Comparison of ENCODE assay signal across 8 cellular contexts in the genomic region with DNA sequence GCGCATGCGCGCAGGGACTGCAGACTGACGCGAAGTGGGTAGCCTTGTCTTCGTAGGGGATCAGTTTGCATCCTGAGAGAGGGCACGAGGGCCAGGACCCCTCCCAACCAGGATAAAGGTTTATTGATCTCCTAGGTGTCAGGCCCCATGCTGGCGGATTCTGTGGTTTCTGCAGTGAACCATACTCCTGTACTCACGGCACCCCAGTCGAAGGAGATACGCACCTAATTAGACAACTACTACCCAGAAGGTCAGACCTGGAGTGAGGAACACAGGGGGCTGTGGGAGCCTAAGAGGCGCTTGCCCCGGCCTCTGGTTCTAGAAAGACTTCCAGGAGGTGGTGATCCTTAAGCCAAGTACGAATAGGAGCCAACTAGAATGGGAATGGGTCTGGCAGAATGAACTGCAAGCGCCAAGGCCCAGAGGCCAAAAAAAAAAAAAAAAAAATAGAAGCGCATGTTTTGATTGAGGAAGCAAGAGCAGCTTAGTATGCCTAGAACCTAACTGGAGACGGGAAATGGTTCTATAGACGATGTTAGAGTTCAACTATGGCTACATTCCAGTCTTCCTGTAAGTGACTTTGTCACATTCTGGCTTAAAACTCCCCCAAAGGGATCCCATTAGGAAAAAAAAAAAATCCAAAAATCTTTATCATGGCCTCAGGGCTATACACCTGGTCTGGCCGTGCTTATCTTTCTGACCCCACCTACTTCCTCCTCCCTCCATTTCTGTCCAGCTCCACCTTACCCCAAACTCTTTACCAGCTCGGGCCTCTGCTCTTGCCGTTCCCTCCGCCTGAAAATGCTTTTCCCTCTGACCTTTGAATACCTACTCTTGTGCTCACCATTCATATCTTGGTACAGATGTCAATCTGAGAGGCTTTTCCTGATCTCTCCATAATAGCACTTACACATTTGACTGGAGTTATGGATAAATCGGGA. TPM values are rescaled to one million over a fixed set of nuclear protein-coding genes. Genes with fewer than 3 reads are reported as not detected.
DNase-seq lines count a peak whose midpoint lies in the region; ATAC-seq and TF ChIP-seq lines count a peak whose summit lies in the region.

No MANE protein-coding gene starts in this region.

- CTCF ChIA-PET in WTC11 (lab: Charles Lee) = interaction anchor here (0.6 to 1.6 kb wide), 4 partner anchors 24 to 1219 kb away, joined by 4 to 5 read pairs (median 4); a partner anchor contains a TSS

- H3K4me3 ChIP-seq in GM23338 = peak overlapping the region; percentile 68
- peak overlapping the region; percentile 93 for H3K4me3 ChIP-seq in endodermal cell (ENCODE audit: low read length)
- peak overlapping the region; percentile 75 for H3K4me3 ChIP-seq in ovary

- peak overlapping the region; percentile 96 for H3K27ac ChIP-seq in GM23338 (ENCODE audit: low read depth)
- H3K27ac ChIP-seq in endodermal cell (ENCODE audit: low read depth, low read length) = peak overlapping the region; percentile 99
- H3K27ac ChIP-seq in ovary = peak overlapping the region; percentile 67 to 92

- H3K4me2 ChIP-seq in GM23338 = peak overlapping the region; percentile 84

- H3K79me2 ChIP-seq in GM23338 (replicated peaks; ENCODE audit: insufficient read depth) = peaks cover 18% of the 10 kb centered on the region; the same call in 1 of the 2 replicates

- H3K4me1 ChIP-seq in GM23338 (ENCODE audit: insufficient read depth) (peaks cover 12% of the 10 kb centered on the region), endodermal cell (ENCODE audit: control insufficient read depth, insufficient read depth, low read length) (no peaks in the 10 kb centered on the region), ovary (ENCODE audit: insufficient read depth) (peaks cover 5% of the 10 kb centered on the region)

- TF ChIP-seq CTCF in GM23338 (conservative IDR thresholded peaks at IDR 0.05; ENCODE audit: low read depth in 2 of 2) (no peak), WTC11 (IDR thresholded peaks at IDR 0.05) (no peak), endodermal cell (conservative IDR thresholded peaks at IDR 0.05) (no peak), ovary (IDR thresholded peaks at IDR 0.05) (no peak)

- H3K36me3 Mint-ChIP-seq in GM23338 (ENCODE audit: low read depth) (peaks cover 13% of the 10 kb centered on the region), WTC11 (no peaks in the 10 kb centered on the region), endodermal cell (ENCODE audit: low read depth) (peaks cover 6% of the 10 kb centered on the region)

- intact Hi-C loops in ovary (cut with DNase I) = no loop called here

- H3K27ac Mint-ChIP-seq in GM23338 (peak overlapping the region; percentile 99), WTC11 (peak overlapping the region; percentile 97), endodermal cell (peak overlapping the region; percentile 99)

- POLR2A ChIA-PET in WTC11 (lab: Charles Lee) = interaction anchor here (0.6 to 1.0 kb wide), 3 partner anchors 13 to 34 kb away, joined by 3 to 4 read pairs (median 3); a partner anchor contains a TSS

- no peak for TF ChIP-seq POLR2A in ovary (IDR thresholded peaks at IDR 0.05)

- no peak overlapping the region for H2AFZ ChIP-seq in GM23338

- 57 to 59% methylated on average over 19 to 23 of the region's 23 CpGs for WGBS in endodermal cell (ENCODE audit: insufficient coverage in 1 of 2, insufficient read length in 1 of 2), 2 experiments
- WGBS in ovary, 3 donors = 29 to 36% (median 30%) methylated on average over 23 of the region's 23 CpGs

- H3F3A ChIP-seq in GM23338 (replicated peaks; ENCODE audit: low read depth) = peaks cover 12% of the 10 kb centered on the region

- peak overlapping the region; percentile 90 for H3K9ac ChIP-seq in endodermal cell (ENCODE audit: extremely low read depth, low read length, poor library complexity, severe bottlenecking)

- no peak; the same call in 1 of the 3 replicates for ATAC-seq in GM23338
- no peak for ATAC-seq in WTC11
- no peak for ATAC-seq in GM21737 (IDR thresholded peaks at IDR 0.05; ENCODE audit: unreplicated experiment)

- H4K20me1 ChIP-seq in GM23338 (replicated peaks; ENCODE audit: insufficient read depth) = no peaks in the 10 kb centered on the region; the same call in none of the 2 replicates

- no peaks in the 10 kb centered on the region for H3K9me2 ChIP-seq in GM23338 (ENCODE audit: insufficient read depth)

- peak overlapping the region; percentile 88 for H3K4me3 Mint-ChIP-seq in GM23338
- H3K4me3 Mint-ChIP-seq in WTC11 = peak overlapping the region; percentile 74
- H3K4me3 Mint-ChIP-seq in endodermal cell = peak overlapping the region; percentile 80

- DNase-seq in GM23338 (ENCODE audit: low spot score) = no peak
- no peak for DNase-seq in WTC11 (ENCODE audit: low spot score)
- no peak for DNase-seq in endodermal cell
- peak in 2 of 5 donors; percentile 89 to 91 for DNase-seq in ovary
- no peak for DNase-seq in HUDEP-2 (lab: John Stamatoyannopoulos, UW; ENCODE audit: unreplicated experiment in 76 of 76)
- no peak for DNase-seq in DMS153 treated with DMSO at 0.1 percent for 48 hours (lab: John Stamatoyannopoulos, UW; ENCODE audit: unreplicated experiment)
- no peak for DNase-seq in NCI-H510A treated with DMSO at 0.1 percent for 48 hours (lab: John Stamatoyannopoulos, UW)

- H3K4me1 Mint-ChIP-seq in GM23338 (peaks cover 32% of the 10 kb centered on the region), WTC11 (peaks cover 27% of the 10 kb centered on the region), endodermal cell (peaks cover 6% of the 10 kb centered on the region)

- H3K9me3 Mint-ChIP-seq in GM23338 (peaks cover 3% of the 10 kb centered on the region; the same call in 2 of the 3 replicates), WTC11 (no peaks in the 10 kb centered on the region), endodermal cell (no peaks in the 10 kb centered on the region)

- H3K36me3 ChIP-seq in GM23338 (ENCODE audit: insufficient read depth) (no peaks in the 10 kb centered on the region), endodermal cell (ENCODE audit: control insufficient read depth, insufficient read depth, low read length) (peaks cover 13% of the 10 kb centered on the region), ovary (no peaks in the 10 kb centered on the region)

- H3K27me3 ChIP-seq in GM23338 (ENCODE audit: insufficient read depth) (no peaks in the 10 kb centered on the region), endodermal cell (ENCODE audit: control insufficient read depth, insufficient read depth, low read length, poor library complexity, severe bottlenecking) (no peaks in the 10 kb centered on the region), ovary (no peaks in the 10 kb centered on the region)

- no peaks in the 10 kb centered on the region for H3K9me3 ChIP-seq in endodermal cell (ENCODE audit: control insufficient read depth, low read length)
- H3K9me3 ChIP-seq in ovary = no peaks in the 10 kb centered on the region

- H3K27me3 Mint-ChIP-seq in GM23338 (ENCODE audit: insufficient read depth, low read depth, poor library complexity) = peaks cover 25% of the 10 kb centered on the region
- peaks cover 4% of the 10 kb centered on the region for H3K27me3 Mint-ChIP-seq in WTC11 (ENCODE audit: low read depth)
- no peaks in the 10 kb centered on the region for H3K27me3 Mint-ChIP-seq in endodermal cell (ENCODE audit: insufficient read depth)

- no peak for TF ChIP-seq EP300 in ovary (IDR thresholded peaks at IDR 0.05)

TF ChIP-seq in WTC11, 78 proteins besides CTCF, POLR2A, EP300 and RAD21:
- TF ChIP-seq KAT7 (CRISPR knock-in tag; IDR thresholded peaks at IDR 0.05; ENCODE audit: borderline replicate concordance) = no peak
- no peak for TF ChIP-seq ZNF219 (CRISPR knock-in tag; IDR thresholded peaks at IDR 0.05; ENCODE audit: borderline replicate concordance)
- TF ChIP-seq, protein P1, sequence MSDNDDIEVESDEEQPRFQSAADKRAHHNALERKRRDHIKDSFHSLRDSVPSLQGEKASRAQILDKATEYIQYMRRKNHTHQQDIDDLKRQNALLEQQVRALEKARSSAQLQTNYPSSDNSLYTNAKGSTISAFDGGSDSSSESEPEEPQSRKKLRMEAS (CRISPR knock-in tag; IDR thresholded peaks at IDR 0.05) = peak; percentile 32; the same call in 1 of the 2 replicates

RNA-seq across cellular contexts. Expression of a gene that starts 0.9 kb away (rescaled TPM):
- total RNA-seq in GM23338 (2014; rRNA removed; shearing (Covaris generic)) = 21.6 and 23.9 TPM in 2 replicates
- polyA plus RNA-seq in GM23338 (2016; fragmentation: Nextera tagmentation; extraction: Ambion mirVana) (21.1 and 22.5 TPM in 2 replicates), ovary (10 to 100 TPM; 11.6 to 59.0 TPM)
- total RNA-seq in WTC11 (2021) (19.2 to 20.1 TPM (median 20.0 TPM) in 3 replicates), endodermal cell (10 to 100 TPM; 44.3 to 46.8 TPM), ovary (10 to 100 TPM; 30.0 to 69.0 (median 43.1) TPM)
- 71.4 TPM for polyA plus RNA-seq in endodermal cell (2013, experiment 1 of 2)
- polyA plus RNA-seq in endodermal cell (2013, experiment 2 of 2) = 66.6 TPM

RNA-seq across cellular contexts. Expression of a gene that starts 8.4 kb away (rescaled TPM):
- total RNA-seq in GM23338 (2014; rRNA removed; shearing (Covaris generic)) = not detected in 2 replicates
- 0.08 and 0.17 TPM in 2 replicates for polyA plus RNA-seq in GM23338 (2016; fragmentation: Nextera tagmentation; extraction: Ambion mirVana)
- total RNA-seq in WTC11 (2021) = 0.34 to 0.44 TPM (median 0.42 TPM) in 3 replicates
- total RNA-seq in endodermal cell = under 1 TPM; 0.35 to 0.37 TPM
- polyA plus RNA-seq in endodermal cell (2013, experiment 1 of 2) = 0.11 TPM
- polyA plus RNA-seq in endodermal cell (2013, experiment 2 of 2) = not detected
- total RNA-seq in ovary = under 1 TPM; 0.10 to 0.73 (median 0.33) TPM
- polyA plus RNA-seq in ovary = under 1 TPM; 0.25 to 0.50 TPM

RNA-seq across cellular contexts. Expression of a gene that starts 19.3 kb away (rescaled TPM):
- 21.2 and 26.0 TPM in 2 replicates for total RNA-seq in GM23338 (2014; rRNA removed; shearing (Covaris generic))
- polyA plus RNA-seq in GM23338 (2016; fragmentation: Nextera tagmentation; extraction: Ambion mirVana) (3.7 TPM in 2 replicates), ovary (10 to 100 TPM in 1 of 2 donors, 1 to 10 TPM in 1; 6.2 to 17.8 TPM)
- total RNA-seq in WTC11 (2021) (12.2 to 13.3 TPM (median 12.4 TPM) in 3 replicates), endodermal cell (10 to 100 TPM in 1 of 2 donors, 1 to 10 TPM in 1; 9.3 to 19.9 TPM), ovary (10 to 100 TPM in 6 of 7 donors, 1 to 10 TPM in 1; 8.2 to 24.3 (median 11.3) TPM)
- polyA plus RNA-seq in endodermal cell (2013, experiment 1 of 2) = 68.9 TPM
- polyA plus RNA-seq in endodermal cell (2013, experiment 2 of 2) = 58.7 TPM

RNA-seq across cellular contexts. Expression of a gene that starts 23.9 kb away (rescaled TPM):
- 5.9 and 14.1 TPM in 2 replicates for total RNA-seq in GM23338 (2014; rRNA removed; shearing (Covaris generic))
- 15.5 and 16.9 TPM in 2 replicates for polyA plus RNA-seq in GM23338 (2016; fragmentation: Nextera tagmentation; extraction: Ambion mirVana)
- 15.9 to 18.5 TPM (median 16.5 TPM) in 3 replicates for total RNA-seq in WTC11 (2021)
- 10 to 100 TPM; 11.9 to 12.1 TPM for total RNA-seq in endodermal cell
- 10.8 TPM for polyA plus RNA-seq in endodermal cell (2013, experiment 1 of 2)
- polyA plus RNA-seq in endodermal cell (2013, experiment 2 of 2) = 7.1 TPM
- 10 to 100 TPM; 11.5 to 22.4 (median 16.9) TPM for total RNA-seq in ovary
- 10 to 100 TPM in 1 of 2 donors, 1 to 10 TPM in 1; 8.6 to 16.6 TPM for polyA plus RNA-seq in ovary

RNA-seq across cellular contexts. Expression of a gene that starts 24.4 kb away (rescaled TPM):
- total RNA-seq in GM23338 (2014; rRNA removed; shearing (Covaris generic)) = 49.6 and 72.7 TPM in 2 replicates
- polyA plus RNA-seq in GM23338 (2016; fragmentation: Nextera tagmentation; extraction: Ambion mirVana) (8.4 and 8.7 TPM in 2 replicates), ovary (10 to 100 TPM in 1 of 2 donors, 1 to 10 TPM in 1; 5.4 to 10.5 TPM)
- total RNA-seq in WTC11 (2021) (33.6 to 38.1 TPM (median 35.5 TPM) in 3 replicates), endodermal cell (10 to 100 TPM; 39.7 to 46.0 TPM), ovary (10 to 100 TPM; 11.6 to 25.8 (median 19.8) TPM)
- polyA plus RNA-seq in endodermal cell (2013, experiment 1 of 2) = 10.9 TPM
- 11.6 TPM for polyA plus RNA-seq in endodermal cell (2013, experiment 2 of 2)
